In the genomic region with DNA sequence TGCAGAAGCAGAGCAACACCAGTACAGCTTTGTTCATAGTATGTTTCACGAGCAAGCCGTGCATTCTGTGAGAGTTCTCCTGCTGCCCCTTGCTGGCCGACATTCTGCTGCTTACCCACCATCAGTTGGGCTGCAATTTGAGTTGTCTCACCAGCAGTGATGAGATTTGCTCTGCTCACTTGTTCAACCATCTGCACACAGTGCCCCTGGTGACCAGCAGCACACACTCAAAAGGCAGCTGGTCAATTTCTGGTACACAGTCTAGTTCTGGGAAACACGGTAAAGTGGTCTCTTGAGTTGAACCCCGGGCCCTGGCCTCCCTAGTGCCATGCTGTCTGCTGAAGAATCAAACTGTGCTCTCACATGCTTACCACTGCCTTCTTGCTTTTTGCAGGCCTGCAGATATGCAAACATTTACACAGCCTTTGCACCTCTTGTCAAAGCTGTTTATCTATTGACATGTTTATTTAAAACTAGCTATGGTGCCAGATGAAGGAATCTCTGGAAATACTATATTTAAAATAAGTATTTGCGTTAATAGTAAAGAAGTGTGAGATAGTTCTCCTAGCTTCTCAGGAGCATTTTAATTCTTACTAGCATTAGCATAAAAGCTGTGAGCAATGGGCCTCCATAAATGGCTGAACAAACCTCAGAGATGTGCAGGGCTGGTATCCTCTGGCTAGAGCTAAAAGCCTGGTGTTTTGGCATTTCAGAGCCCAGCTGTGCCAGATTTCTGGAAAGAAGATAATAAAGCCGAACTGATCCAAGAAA, we compare ENCODE assay signal across 20 cellular contexts.
DNase-seq lines count a peak whose midpoint lies in the region; ATAC-seq and TF ChIP-seq lines count a peak whose summit lies in the region.
"Had no signal": no experiment of that assay in that cellular context is flagged by ENCODE, and none has a peak within 500 bp of the region (broad histone marks: within the 10 kb centered on the region; RNA-seq: fewer than 3 reads in every experiment).

No MANE protein-coding gene starts in this region.

- H3K27ac Mint-ChIP-seq in glutamatergic neuron (ENCODE audit: unreplicated experiment), result peak overlapping the region; percentile 95
- H3K27ac Mint-ChIP-seq: CD8-positive, alpha-beta memory T cell; T-cell had no signal

- TF ChIP-seq CTCF in SK-N-SH (IDR thresholded peaks at IDR 0.05) (no peak), glutamatergic neuron (IDR thresholded peaks at IDR 0.05; ENCODE audit: partially characterized antibody, unreplicated experiment) (no peak), Peyer's patch (IDR thresholded peaks at IDR 0.05) (no peak), smooth muscle cell (IDR thresholded peaks at IDR 0.05; ENCODE audit: borderline replicate concordance, insufficient read depth, poor library complexity, severe bottlenecking) (no peak)

- peaks cover 5% of the 10 kb centered on the region for H3K9me3 Mint-ChIP-seq in glutamatergic neuron (ENCODE audit: unreplicated experiment)
- H3K9me3 Mint-ChIP-seq: CD8-positive, alpha-beta memory T cell; nephron; T-cell had no signal

- H3K27me3 Mint-ChIP-seq in glutamatergic neuron (ENCODE audit: unreplicated experiment), result peaks cover 4% of the 10 kb centered on the region
- H3K27me3 Mint-ChIP-seq: CD8-positive, alpha-beta memory T cell; T-cell had no signal

- no peaks in the 10 kb centered on the region for H3K79me2 ChIP-seq in SK-N-SH (ENCODE audit: insufficient read depth)
- H3K79me2 ChIP-seq in smooth muscle cell (ENCODE audit: low read depth), result no peaks in the 10 kb centered on the region

- H3K27me3 ChIP-seq in SK-N-SH (ENCODE audit: insufficient read depth), result no peaks in the 10 kb centered on the region
- no peaks in the 10 kb centered on the region for H3K27me3 ChIP-seq in Peyer's patch
- no peaks in the 10 kb centered on the region for H3K27me3 ChIP-seq in smooth muscle cell (ENCODE audit: low read depth)
- H3K27me3 ChIP-seq: colonic mucosa, gastrocnemius medialis had no signal

- WGBS in SK-N-SH (ENCODE audit: low lambda C conversion rate), result 64% methylated on average over 6 of the region's 7 CpGs
- WGBS in smooth muscle cell (ENCODE audit: low lambda C conversion rate), result 81% methylated on average over 7 of the region's 7 CpGs

- no peaks in the 10 kb centered on the region for H3K9me2 ChIP-seq in SK-N-SH

- H3F3A ChIP-seq in SK-N-SH (replicated peaks; ENCODE audit: insufficient read depth), result no peaks in the 10 kb centered on the region
- no peaks in the 10 kb centered on the region for H3F3A ChIP-seq in smooth muscle cell (ENCODE audit: low read depth)

- no peak for TF ChIP-seq EP300 in SK-N-SH (IDR thresholded peaks at IDR 0.05; ENCODE audit: borderline replicate concordance in 1 of 2, low read depth in 1 of 2, low read length in 1 of 2)

- DNase-seq in SK-N-SH (no peak), SHP77 (lab: John Stamatoyannopoulos, UW) (peak; percentile 83 to 84), glutamatergic neuron (peak; percentile 72), sciatic nerve (ENCODE audit: low spot score) (no peak), Peyer's patch (no peak), smooth muscle cell (lab: John Stamatoyannopoulos, UW; ENCODE audit: unreplicated experiment) (no peak)
- no peak for DNase-seq in activated CD4-positive, alpha-beta T cell treated with anti-CD3 and anti-CD28 coated beads for 1 hour
- DNase-seq: ACHN; activated gamma-delta T cell; CD8-positive, alpha-beta memory T cell; colonic mucosa; gastrocnemius medialis; mammary epithelial cell; NCI-H446; PC-9; stimulated activated CD4-positive, alpha-beta T cell treated with anti-CD3 and anti-CD28 coated beads, Interleukin-2, amount 100 ng/mL, for 24 hours; T-cell had no signal

- peaks cover 29% of the 10 kb centered on the region for H3K4me1 Mint-ChIP-seq in glutamatergic neuron (ENCODE audit: low read depth, unreplicated experiment)
- H3K4me1 Mint-ChIP-seq: CD8-positive, alpha-beta memory T cell; T-cell had no signal

- H4K20me1 ChIP-seq in SK-N-SH (ENCODE audit: insufficient read depth) (no peaks in the 10 kb centered on the region), smooth muscle cell (ENCODE audit: low read depth) (no peaks in the 10 kb centered on the region)

- no peak overlapping the region for H3K9ac ChIP-seq in SK-N-SH
- H3K9ac ChIP-seq in smooth muscle cell (ENCODE audit: low read depth), result no peak overlapping the region

- H2AFZ ChIP-seq in SK-N-SH (ENCODE audit: low read depth) (no peak overlapping the region), smooth muscle cell (ENCODE audit: low read depth) (no peak overlapping the region)
- H2AFZ ChIP-seq: PC-9 had no signal

- CTCF ChIA-PET in SK-N-SH (lab: Yijun Ruan, JAX), result no interaction called here

- H3K36me3 Mint-ChIP-seq in glutamatergic neuron (ENCODE audit: unreplicated experiment), result no peaks in the 10 kb centered on the region
- H3K36me3 Mint-ChIP-seq: CD8-positive, alpha-beta memory T cell; T-cell had no signal

- H3K4me3 Mint-ChIP-seq in glutamatergic neuron (ENCODE audit: unreplicated experiment), result peak overlapping the region; percentile 67
- H3K4me3 Mint-ChIP-seq: CD8-positive, alpha-beta memory T cell; nephron; T-cell had no signal

- POLR2A ChIA-PET in SK-N-SH (lab: Yijun Ruan, JAX), result no interaction called here

- no peak for TF ChIP-seq RAD21 in SK-N-SH (IDR thresholded peaks at IDR 0.05; ENCODE audit: low read length)

- TF ChIP-seq POLR2A in Peyer's patch (IDR thresholded peaks at IDR 0.05), result no peak

- no peaks in the 10 kb centered on the region; a peak in 1 of 4 replicates for H3K4me1 ChIP-seq in SK-N-SH (ENCODE audit: control insufficient read depth in 1 of 2, insufficient read depth in 2 of 2, low read depth in 1 of 2, low read length in 1 of 2)
- no peaks in the 10 kb centered on the region for H3K4me1 ChIP-seq in Peyer's patch
- peaks cover 3% of the 10 kb centered on the region for H3K4me1 ChIP-seq in smooth muscle cell (ENCODE audit: low read depth)
- H3K4me1 ChIP-seq: colonic mucosa, gastrocnemius medialis had no signal

- H3K9me3 ChIP-seq in SK-N-SH, result no peaks in the 10 kb centered on the region
- H3K9me3 ChIP-seq in Peyer's patch, result no peaks in the 10 kb centered on the region
- H3K9me3 ChIP-seq in smooth muscle cell (replicated peaks; ENCODE audit: low read depth), result no peaks in the 10 kb centered on the region
- H3K9me3 ChIP-seq: colonic mucosa, gastrocnemius medialis had no signal

- intact Hi-C loops in sciatic nerve (cut with DNase I), result no loop called here

- H3K4me3 ChIP-seq in SK-N-SH (ENCODE audit: low read depth in 2 of 2, low read length in 1 of 2), result no peak overlapping the region
- H3K4me3 ChIP-seq in Peyer's patch, result no peak overlapping the region
- no peak overlapping the region for H3K4me3 ChIP-seq in smooth muscle cell
- H3K4me3 ChIP-seq: colonic mucosa, gastrocnemius medialis, PC-9 had no signal

- ATAC-seq in SK-N-SH treated with all-trans-retinoic acid at 6 μM for 48 hours (0 out of 3 replicates have a peak, but pooled peaks have one; percentile 35), sciatic nerve (peak; percentile 30)
- ATAC-seq: gastrocnemius medialis, T-cell had no signal

- H3K4me2 ChIP-seq in SK-N-SH (no peak overlapping the region), smooth muscle cell (no peak overlapping the region)
- H3K4me2 ChIP-seq: PC-9 had no signal

- H3K36me3 ChIP-seq in SK-N-SH (replicated peaks in 1 of 2; ENCODE audit: control insufficient read depth in 1 of 2, insufficient read depth in 2 of 2, low read length in 1 of 2), result peaks cover 0 to 15% of the 10 kb centered on the region in 2 experiments
- H3K36me3 ChIP-seq in Peyer's patch, result no peaks in the 10 kb centered on the region
- no peaks in the 10 kb centered on the region for H3K36me3 ChIP-seq in smooth muscle cell (ENCODE audit: low read depth)
- H3K36me3 ChIP-seq: colonic mucosa, gastrocnemius medialis had no signal

- no peak overlapping the region for H3K27ac ChIP-seq in SK-N-SH (ENCODE audit: low read depth in 2 of 2, low read length in 1 of 2)
- no peak overlapping the region for H3K27ac ChIP-seq in Peyer's patch
- no peak overlapping the region for H3K27ac ChIP-seq in smooth muscle cell (ENCODE audit: low read depth)
- H3K27ac ChIP-seq: colonic mucosa, epithelial cell of prostate, gastrocnemius medialis, PC-9 had no signal

TF ChIP-seq in SK-N-SH treated with all-trans-retinoic acid at 6 μM for 48 hours, 23 proteins besides CTCF, POLR2A, EP300 and RAD21 (continues in another document):
- no peak for TF ChIP-seq BACH2 (CRISPR knock-in tag; IDR thresholded peaks at IDR 0.05; ENCODE audit: borderline replicate concordance)

TF ChIP-seq in SK-N-SH, 30 proteins besides CTCF, POLR2A, EP300 and RAD21:
- no peak for TF ChIP-seq CHD2 (IDR thresholded peaks at IDR 0.05; ENCODE audit: low read length, partially characterized antibody)
- TF ChIP-seq NFIC (IDR thresholded peaks at IDR 0.05; ENCODE audit: borderline replicate concordance), result no peak
- TF ChIP-seq TAF1 (IDR thresholded peaks at IDR 0.05; ENCODE audit: borderline replicate concordance, low read depth, low read length), result no peak
- TF ChIP-seq TEAD4 (IDR thresholded peaks at IDR 0.05; ENCODE audit: borderline replicate concordance, insufficient read depth), result no peak
- no peak for TF ChIP-seq TCF12 (IDR thresholded peaks at IDR 0.05)
- no peak for TF ChIP-seq SMC3 (IDR thresholded peaks at IDR 0.05; ENCODE audit: low read depth, low read length)

Comparison
In these comparisons a context has a peak if more than half of its experiments do, and no peak if none do; other contexts are left out.
1. DNase-seq: peak in SHP77 (2 of 2) and glutamatergic neuron (single experiment); none in SK-N-SH (single experiment), sciatic nerve (single experiment), activated CD4-positive, alpha-beta T cell treated with anti-CD3 and anti-CD28 coated beads for 1 hour (single experiment), Peyer's patch (0 of 3) and smooth muscle cell (single experiment).